Comparison of ENCODE assay signal across 17 cellular contexts in the genomic region with DNA sequence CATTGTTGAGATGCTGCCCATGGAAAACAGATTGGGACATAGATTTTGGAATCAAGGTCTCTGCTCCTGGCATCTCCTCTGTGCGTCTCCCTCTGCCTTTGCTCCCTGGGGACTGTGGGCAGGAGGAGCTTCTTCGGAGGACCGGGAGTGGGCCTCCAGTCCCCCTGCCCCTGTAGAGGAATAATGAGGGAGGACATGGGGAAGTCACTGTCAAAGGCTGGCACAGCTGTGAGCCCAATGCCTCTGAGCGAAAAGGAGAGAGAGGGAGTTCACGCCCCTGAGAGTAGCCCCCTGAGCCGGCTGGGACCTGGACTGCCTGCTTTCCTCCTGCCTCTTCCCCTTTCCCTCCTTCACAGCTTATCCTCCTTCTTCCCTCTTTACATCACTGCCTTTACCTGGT.
DNase-seq lines count a peak whose midpoint lies in the region; TF ChIP-seq lines count a peak whose summit lies in the region.
"Had no signal": no experiment of that assay in that cellular context is flagged by ENCODE, and none has a peak within 500 bp of the region (broad histone marks: within the 10 kb centered on the region; RNA-seq: fewer than 3 reads in every experiment).

No MANE protein-coding gene starts in this region.

- no peak overlapping the region for H3K27ac Mint-ChIP-seq in H9
- H3K27ac Mint-ChIP-seq: CD8-positive, alpha-beta T cell; GM23338; HFFc6 had no signal

- no peaks in the 10 kb centered on the region for H3K27me3 ChIP-seq in BLaER1
- no peaks in the 10 kb centered on the region for H3K27me3 ChIP-seq in H9 (ENCODE audit: insufficient read depth, low read length)
- no peaks in the 10 kb centered on the region for H3K27me3 ChIP-seq in WERI-Rb-1 (ENCODE audit: insufficient read depth, low read depth, severe bottlenecking)

- no peak overlapping the region for H3K14ac ChIP-seq in H9 (ENCODE audit: insufficient read depth, low read length)

- 0 out of 2 replicates have a peak overlapping the region, but pooled peaks have one; percentile 1 for H3K9ac ChIP-seq in BLaER1
- no peak overlapping the region for H3K9ac ChIP-seq in H9 (ENCODE audit: extremely low read depth, insufficient read length, low read length)
- H3K9ac ChIP-seq: KMS-11 had no signal

- DNase-seq in H9 = peak; percentile 17
- DNase-seq in iPS-NIHi7 (ENCODE audit: extremely low spot score) = peak; percentile 8
- peak; percentile 72 for DNase-seq in posterior vena cava (ENCODE audit: low spot score)
- DNase-seq in WERI-Rb-1 = no peak
- no peak for DNase-seq in activated gamma-delta T cell treated with Interleukin-2 at 50 U/mL for 16 hours
- DNase-seq in globus pallidus (ENCODE audit: low spot score) = no peak
- DNase-seq: ACHN; CD8-positive, alpha-beta T cell; COR-L47; DMS53; GF-D8; HCEC 1CT; HFFc6 had no signal

- H2BK5ac ChIP-seq in H9 (ENCODE audit: insufficient read length, low read length) = no peak overlapping the region

- no peak overlapping the region for H2BK15ac ChIP-seq in H9 (ENCODE audit: low read depth, low read length)

- no peak overlapping the region for H2AK5ac ChIP-seq in H9 (ENCODE audit: insufficient read length, low read length)

- H3K27me3 Mint-ChIP-seq in H9 (ENCODE audit: low read depth) = peaks cover 5% of the 10 kb centered on the region

- no peak overlapping the region for H2BK20ac ChIP-seq in H9 (ENCODE audit: low read depth, low read length, poor library complexity, severe bottlenecking)

- no peak overlapping the region for H4K91ac ChIP-seq in H9 (ENCODE audit: insufficient read length, low read depth, low read length)

- no peak overlapping the region for H3T11ph ChIP-seq in H9 (ENCODE audit: low read length)

- H3K9me3 ChIP-seq in BLaER1 (no peaks in the 10 kb centered on the region), H9 (ENCODE audit: control insufficient read depth, low read depth, low read length) (no peaks in the 10 kb centered on the region), WERI-Rb-1 (ENCODE audit: severe bottlenecking) (no peaks in the 10 kb centered on the region)

- no peaks in the 10 kb centered on the region for H3K79me1 ChIP-seq in H9 (ENCODE audit: insufficient read depth, low read depth, low read length, poor library complexity, severe bottlenecking)

- no peaks in the 10 kb centered on the region for H3K23me2 ChIP-seq in H9 (ENCODE audit: insufficient read length, low read depth, low read length, poor library complexity, severe bottlenecking)

- no peaks in the 10 kb centered on the region for H3K36me3 Mint-ChIP-seq in H9 (ENCODE audit: insufficient read depth in 1 of 3, low read depth in 3 of 3)
- H3K36me3 Mint-ChIP-seq: CD14-positive monocyte; CD8-positive, alpha-beta T cell had no signal

- H2AFZ ChIP-seq in H9 (ENCODE audit: low read length) = no peak overlapping the region
- H2AFZ ChIP-seq: GM23338 had no signal

- H3K9me3 Mint-ChIP-seq in H9 = no peaks in the 10 kb centered on the region; a peak in 1 of 5 replicates
- H3K9me3 Mint-ChIP-seq: CD8-positive, alpha-beta T cell; GM23338; HFFc6 had no signal

- H2BK120ac ChIP-seq in H9 (ENCODE audit: low read depth, low read length, poor library complexity, severe bottlenecking) = no peak overlapping the region

- no peak overlapping the region for H3K4ac ChIP-seq in H9 (ENCODE audit: low read depth, low read length)

- H2BK12ac ChIP-seq in H9 (ENCODE audit: insufficient read length, low read depth, low read length) = no peak overlapping the region

- H3K27ac ChIP-seq in BLaER1 (peak overlapping the region; percentile 18; the same call in 1 of the 2 replicates), H9 (ENCODE audit: insufficient read length, low read depth, low read length) (no peak overlapping the region), WERI-Rb-1 (no peak overlapping the region)
- H3K27ac ChIP-seq: KMS-11 had no signal

- no peak overlapping the region for H3K23ac ChIP-seq in H9 (ENCODE audit: insufficient read length, low read depth, low read length)

- TF ChIP-seq CTCF in H9 (conservative IDR thresholded peaks at IDR 0.05) (no peak), WERI-Rb-1 (IDR thresholded peaks at IDR 0.05; ENCODE audit: low read depth, low read length) (no peak)

- H3K79me2 ChIP-seq in H9 (ENCODE audit: insufficient read depth, low read length) = no peaks in the 10 kb centered on the region

- H3K4me1 Mint-ChIP-seq in H9 = peaks cover 45 to 69% of the 10 kb centered on the region in 2 experiments
- H3K4me1 Mint-ChIP-seq: CD14-positive monocyte had no signal

- H4K20me1 ChIP-seq in BLaER1 (peaks cover 11% of the 10 kb centered on the region; the same call in 1 of the 2 replicates), H9 (ENCODE audit: control insufficient read depth, insufficient read depth, insufficient read length) (no peaks in the 10 kb centered on the region)

- H4K5ac ChIP-seq in H9 (ENCODE audit: insufficient read length, low read depth, low read length) = no peak overlapping the region

- H3K36me3 ChIP-seq in BLaER1 (peaks cover 19% of the 10 kb centered on the region), WERI-Rb-1 (no peaks in the 10 kb centered on the region)

- H3K4me1 ChIP-seq in BLaER1 (peaks cover 63% of the 10 kb centered on the region), H9 (ENCODE audit: insufficient read depth, low read length) (peaks cover 10% of the 10 kb centered on the region; the same call in 1 of the 2 replicates)

- H4K8ac ChIP-seq in H9 (replicated peaks; ENCODE audit: insufficient read length, low read depth, low read length) = no peak overlapping the region

- H3K4me2 ChIP-seq in BLaER1 (peak overlapping the region; percentile 73), H9 (ENCODE audit: insufficient read depth, insufficient read length, low read length) (no peak overlapping the region)
- H3K4me2 ChIP-seq: GM23338, KMS-11 had no signal

- no peak overlapping the region for H3K4me3 Mint-ChIP-seq in H9
- H3K4me3 Mint-ChIP-seq: CD14-positive monocyte; CD8-positive, alpha-beta T cell; GM23338; HFFc6 had no signal

- H3K18ac ChIP-seq in H9 (ENCODE audit: insufficient read length, low read depth, low read length) = peak overlapping the region; percentile 1

- H3K4me3 ChIP-seq in BLaER1 (no peak overlapping the region), WERI-Rb-1 (ENCODE audit: low read depth, low read length) (no peak overlapping the region)
- H3K4me3 ChIP-seq: GM23338 had no signal

- WGBS in H9 (ENCODE audit: extremely low coverage, insufficient read length, low lambda C conversion rate) = no CpG with 5 or more reads among the region's 6 CpGs

- intact Hi-C loops in posterior vena cava (cut with DNase I) = loop anchor here in 1 of 2 donors (10.0 kb wide), 1 partner anchor 127 kb away; a partner anchor contains a TSS

- H3K56ac ChIP-seq in H9 (ENCODE audit: insufficient read length, low read depth, low read length) = no peak overlapping the region

Comparison
In these comparisons a context has a peak if more than half of its experiments do, and no peak if none do; other contexts are left out.
1. DNase-seq: peak in H9 (single experiment), iPS-NIHi7 (single experiment) and posterior vena cava (single experiment); none in WERI-Rb-1 (single experiment), activated gamma-delta T cell treated with Interleukin-2 at 50 U/mL for 16 hours (single experiment) and globus pallidus (single experiment).